16 cellular contexts compared by ENCODE assay signal in genomic region chr6:111486475-111486874, GRCh38. TPM values are rescaled to one million over a fixed set of nuclear protein-coding genes. Genes with fewer than 3 reads are reported as not detected.
DNase-seq lines count a peak whose midpoint lies in the region; ATAC-seq and TF ChIP-seq lines count a peak whose summit lies in the region.
"Had no signal": no experiment of that assay in that cellular context is flagged by ENCODE, and none has a peak within 500 bp of the region (broad histone marks: within the 10 kb centered on the region; RNA-seq: fewer than 3 reads in every experiment).

No MANE protein-coding gene starts in this region.

- peaks cover 10% of the 10 kb centered on the region for H3K36me3 Mint-ChIP-seq in activated naive CD4-positive, alpha-beta T cell treated with anti-CD3 and anti-CD28 coated beads, Interleukin-2, amount 10 ng/mL, durations not matched to agents 7 days and 5 days
- H3K36me3 Mint-ChIP-seq in activated CD8-positive, alpha-beta T cell treated with anti-CD3 and anti-CD28 coated beads, Interleukin-2, amount 10 ng/mL, durations not matched to agents 7 days and 5 days (ENCODE audit: low read depth) = peaks cover 27% of the 10 kb centered on the region
- no peaks in the 10 kb centered on the region for H3K36me3 Mint-ChIP-seq in glutamatergic neuron (ENCODE audit: unreplicated experiment)
- peaks cover 30% of the 10 kb centered on the region for H3K36me3 Mint-ChIP-seq in type B pancreatic cell

- POLR2A ChIA-PET in activated CD8-positive, alpha-beta T cell treated with anti-CD3 and anti-CD28 coated beads, Interleukin-2, amount 10 ng/mL, durations not matched to agents 7 days and 5 days (lab: Charles Lee) = interaction anchor here (1.0 to 1.2 kb wide), 2 partner anchors 47 to 227 kb away, joined by 3 read pairs; a partner anchor contains a TSS

- no peak for ATAC-seq in activated CD8-positive, alpha-beta T cell treated with anti-CD3 and anti-CD28 coated beads, Interleukin-2, amount 10 ng/mL, durations not matched to agents 7 days and 5 days
- ATAC-seq in HG02571 (IDR thresholded peaks at IDR 0.05; ENCODE audit: unreplicated experiment) (no peak), foreskin keratinocyte (no peak)
- ATAC-seq: left ventricle myocardium superior, right cardiac atrium had no signal

- no peak overlapping the region for H3K4me3 Mint-ChIP-seq in activated naive CD4-positive, alpha-beta T cell treated with anti-CD3 and anti-CD28 coated beads, Interleukin-2, amount 10 ng/mL, durations not matched to agents 7 days and 5 days
- H3K4me3 Mint-ChIP-seq in activated CD8-positive, alpha-beta T cell treated with anti-CD3 and anti-CD28 coated beads, Interleukin-2, amount 10 ng/mL, durations not matched to agents 7 days and 5 days = no peak overlapping the region
- peak overlapping the region; percentile 21 for H3K4me3 Mint-ChIP-seq in glutamatergic neuron (ENCODE audit: unreplicated experiment)
- peak overlapping the region; percentile 38 for H3K4me3 Mint-ChIP-seq in type B pancreatic cell
- H3K4me3 Mint-ChIP-seq: activated B cell treated with CpG ODN at 0.5 μM for 24 hours had no signal

- peaks cover 10% of the 10 kb centered on the region for H3K4me1 ChIP-seq in foreskin keratinocyte

- H3K27me3 Mint-ChIP-seq in activated naive CD4-positive, alpha-beta T cell treated with anti-CD3 and anti-CD28 coated beads, Interleukin-2, amount 10 ng/mL, durations not matched to agents 7 days and 5 days = no peaks in the 10 kb centered on the region
- H3K27me3 Mint-ChIP-seq in activated CD8-positive, alpha-beta T cell treated with anti-CD3 and anti-CD28 coated beads, Interleukin-2, amount 10 ng/mL, durations not matched to agents 7 days and 5 days (ENCODE audit: low read depth) = no peaks in the 10 kb centered on the region
- peaks cover 9% of the 10 kb centered on the region for H3K27me3 Mint-ChIP-seq in glutamatergic neuron (ENCODE audit: unreplicated experiment)
- H3K27me3 Mint-ChIP-seq in type B pancreatic cell = no peaks in the 10 kb centered on the region
- H3K27me3 Mint-ChIP-seq: activated B cell treated with CpG ODN at 0.5 μM for 24 hours had no signal

- no peak for DNase-seq in activated naive CD4-positive, alpha-beta T cell treated with anti-CD3 and anti-CD28 coated beads, Interleukin-2, amount 10 ng/mL, durations not matched to agents 7 days and 5 days
- DNase-seq in activated naive CD4-positive, alpha-beta T cell (lab: John Stamatoyannopoulos, UW) = no peak
- no peak for DNase-seq in activated CD8-positive, alpha-beta T cell treated with anti-CD3 and anti-CD28 coated beads, Interleukin-2, amount 10 ng/mL, durations not matched to agents 7 days and 5 days
- DNase-seq in glutamatergic neuron (no peak), type B pancreatic cell (ENCODE audit: extremely low spot score, unreplicated experiment) (no peak), DMS53 (lab: John Stamatoyannopoulos, UW) (no peak), foreskin keratinocyte (no peak)
- DNase-seq: activated B cell treated with CpG ODN at 0.5 μM for 24 hours, left ventricle myocardium superior, MG63, NCI-H2081 treated with DMSO at 0.1 percent for 48 hours, NCI-H69, right cardiac atrium, thyroid gland had no signal

- H3K4me1 Mint-ChIP-seq in activated naive CD4-positive, alpha-beta T cell treated with anti-CD3 and anti-CD28 coated beads, Interleukin-2, amount 10 ng/mL, durations not matched to agents 7 days and 5 days = peaks cover 46% of the 10 kb centered on the region
- H3K4me1 Mint-ChIP-seq in activated CD8-positive, alpha-beta T cell treated with anti-CD3 and anti-CD28 coated beads, Interleukin-2, amount 10 ng/mL, durations not matched to agents 7 days and 5 days (ENCODE audit: low read depth) = peaks cover 42% of the 10 kb centered on the region
- H3K4me1 Mint-ChIP-seq in glutamatergic neuron (ENCODE audit: low read depth, unreplicated experiment) (peaks cover 10% of the 10 kb centered on the region), type B pancreatic cell (ENCODE audit: unreplicated experiment) (peaks cover 19% of the 10 kb centered on the region)

- H3K27ac Mint-ChIP-seq in activated naive CD4-positive, alpha-beta T cell treated with anti-CD3 and anti-CD28 coated beads, Interleukin-2, amount 10 ng/mL, durations not matched to agents 7 days and 5 days = peak overlapping the region; percentile 87
- H3K27ac Mint-ChIP-seq in activated CD8-positive, alpha-beta T cell treated with anti-CD3 and anti-CD28 coated beads, Interleukin-2, amount 10 ng/mL, durations not matched to agents 7 days and 5 days = peak overlapping the region; percentile 83
- H3K27ac Mint-ChIP-seq in glutamatergic neuron (ENCODE audit: unreplicated experiment) = no peak overlapping the region
- peak overlapping the region; percentile 34 for H3K27ac Mint-ChIP-seq in type B pancreatic cell

- CTCF ChIA-PET in activated naive CD4-positive, alpha-beta T cell treated with anti-CD3 and anti-CD28 coated beads, Interleukin-2, amount 10 ng/mL, durations not matched to agents 7 days and 5 days (lab: Charles Lee) = interaction anchor here (1.0 to 1.5 kb wide), 2 partner anchors 77 to 227 kb away, joined by 3 to 9 read pairs; a partner anchor contains a TSS
- CTCF ChIA-PET in activated CD8-positive, alpha-beta T cell treated with anti-CD3 and anti-CD28 coated beads, Interleukin-2, amount 10 ng/mL, durations not matched to agents 7 days and 5 days (lab: Charles Lee) = interaction anchor here (0.8 to 1.8 kb wide), 6 partner anchors 36 to 227 kb away, joined by 3 to 8 read pairs (median 4); partner anchors contain the start of gene TRAF3IP2

- no peaks in the 10 kb centered on the region for H3K27me3 ChIP-seq in foreskin keratinocyte
- H3K27me3 ChIP-seq: MG63, thyroid gland had no signal

- no peak overlapping the region for H3K27ac ChIP-seq in foreskin keratinocyte
- H3K27ac ChIP-seq: thyroid gland had no signal

- H3K9me3 Mint-ChIP-seq in activated naive CD4-positive, alpha-beta T cell treated with anti-CD3 and anti-CD28 coated beads, Interleukin-2, amount 10 ng/mL, durations not matched to agents 7 days and 5 days = peaks cover 6% of the 10 kb centered on the region
- H3K9me3 Mint-ChIP-seq in activated CD8-positive, alpha-beta T cell treated with anti-CD3 and anti-CD28 coated beads, Interleukin-2, amount 10 ng/mL, durations not matched to agents 7 days and 5 days (ENCODE audit: insufficient read depth) = no peaks in the 10 kb centered on the region
- H3K9me3 Mint-ChIP-seq in glutamatergic neuron (ENCODE audit: unreplicated experiment) = peaks cover 12% of the 10 kb centered on the region
- peaks cover 8% of the 10 kb centered on the region for H3K9me3 Mint-ChIP-seq in type B pancreatic cell
- H3K9me3 Mint-ChIP-seq: activated B cell treated with CpG ODN at 0.5 μM for 24 hours, neural crest cell had no signal

- no peak for TF ChIP-seq CTCF in glutamatergic neuron (IDR thresholded peaks at IDR 0.05; ENCODE audit: partially characterized antibody, unreplicated experiment)
- no peak for TF ChIP-seq CTCF in type B pancreatic cell (conservative IDR thresholded peaks at IDR 0.05)
- TF ChIP-seq CTCF in foreskin keratinocyte (conservative IDR thresholded peaks at IDR 0.05) = no peak

RNA-seq across cellular contexts. Expression of gene REV3L, which starts 3.5 kb away (rescaled TPM):
- total RNA-seq in activated CD8-positive, alpha-beta T cell treated with anti-CD3 and anti-CD28 coated beads, Interleukin-2, amount 10 ng/mL, durations not matched to agents 7 days and 5 days = 10 to 100 TPM; 29.2 to 30.0 TPM
- total RNA-seq in glutamatergic neuron (ENCODE audit: unreplicated experiment) = 33.3 TPM
- total RNA-seq in type B pancreatic cell (ENCODE audit: low replicate concordance) = 28.5 and 34.4 TPM in 2 replicates
- total RNA-seq in foreskin keratinocyte = 10.6 and 14.1 TPM in 2 replicates
- 2.6 and 3.3 TPM in 2 replicates for polyA plus RNA-seq in foreskin keratinocyte

Comparison
In these comparisons a context has a peak if more than half of its experiments do, and no peak if none do; other contexts are left out.
1. H3K4me3 Mint-ChIP-seq: peak in glutamatergic neuron (single experiment) and type B pancreatic cell (single experiment); none in activated naive CD4-positive, alpha-beta T cell treated with anti-CD3 and anti-CD28 coated beads, Interleukin-2, amount 10 ng/mL, durations not matched to agents 7 days and 5 days (single experiment) and activated CD8-positive, alpha-beta T cell treated with anti-CD3 and anti-CD28 coated beads, Interleukin-2, amount 10 ng/mL, durations not matched to agents 7 days and 5 days (single experiment).